In genomic region chr1:33606272-33606671, GRCh38 we compare ENCODE assay signal across 21 cellular contexts.
"Had no signal": no experiment of that assay in that cellular context is flagged by ENCODE, and none has a peak within 500 bp of the region (broad histone marks: within the 10 kb centered on the region; RNA-seq: fewer than 3 reads in every experiment).

No MANE protein-coding gene starts in this region.

- H3K4me3 ChIP-seq: breast epithelium, pancreas, right lobe of liver, thoracic aorta, upper lobe of left lung had no signal

- H3K27me3 ChIP-seq: breast epithelium, neutrophil, pancreas, right lobe of liver, upper lobe of left lung had no signal

- ATAC-seq: natural killer cell, pancreas, right lobe of liver had no signal

- H3K9ac ChIP-seq: SK-N-SH had no signal

- H3K36me3 ChIP-seq: breast epithelium, neutrophil, pancreas, right lobe of liver, thoracic aorta, upper lobe of left lung had no signal

- H3K4me1 ChIP-seq: breast epithelium, right lobe of liver, upper lobe of left lung had no signal

- FAIRE-seq: astrocyte, endometrium, pancreas, small intestine had no signal

- DNase-seq: activated CD4-positive, alpha-beta memory T cell treated with anti-CD3 and anti-CD28 coated beads for 36 hours; activated CD4-positive, alpha-beta T cell treated with anti-CD3 and anti-CD28 coated beads for 48 hours; activated naive CD4-positive, alpha-beta T cell treated with Interleukin-2 at 50 U/mL for 16 hours; activated naive CD8-positive, alpha-beta T cell treated with anti-CD3 and anti-CD28 coated beads for 36 hours; activated T-cell treated with anti-CD3 and anti-CD28 coated beads, Interleukin-2, amount 50 U/mL, for 48 hours; cortex of kidney; kidney glomerular epithelial cell; midbrain; natural killer cell; pancreas; right lobe of liver; SK-N-SH; small intestine; stimulated activated CD8-positive, alpha-beta memory T cell treated with anti-CD3 and anti-CD28 coated beads, Interleukin-4, amount 100 ng/mL, for 48 hours; stimulated activated naive CD4-positive, alpha-beta T cell; upper lobe of left lung had no signal

- H3K27ac ChIP-seq: neutrophil, pancreas, right lobe of liver, thoracic aorta, upper lobe of left lung had no signal

- H3K4me2 ChIP-seq: SK-N-SH had no signal

- H3K9me3 ChIP-seq: breast epithelium, neutrophil, pancreas, right lobe of liver, SK-N-SH, thoracic aorta, upper lobe of left lung had no signal
